In the genomic region with DNA sequence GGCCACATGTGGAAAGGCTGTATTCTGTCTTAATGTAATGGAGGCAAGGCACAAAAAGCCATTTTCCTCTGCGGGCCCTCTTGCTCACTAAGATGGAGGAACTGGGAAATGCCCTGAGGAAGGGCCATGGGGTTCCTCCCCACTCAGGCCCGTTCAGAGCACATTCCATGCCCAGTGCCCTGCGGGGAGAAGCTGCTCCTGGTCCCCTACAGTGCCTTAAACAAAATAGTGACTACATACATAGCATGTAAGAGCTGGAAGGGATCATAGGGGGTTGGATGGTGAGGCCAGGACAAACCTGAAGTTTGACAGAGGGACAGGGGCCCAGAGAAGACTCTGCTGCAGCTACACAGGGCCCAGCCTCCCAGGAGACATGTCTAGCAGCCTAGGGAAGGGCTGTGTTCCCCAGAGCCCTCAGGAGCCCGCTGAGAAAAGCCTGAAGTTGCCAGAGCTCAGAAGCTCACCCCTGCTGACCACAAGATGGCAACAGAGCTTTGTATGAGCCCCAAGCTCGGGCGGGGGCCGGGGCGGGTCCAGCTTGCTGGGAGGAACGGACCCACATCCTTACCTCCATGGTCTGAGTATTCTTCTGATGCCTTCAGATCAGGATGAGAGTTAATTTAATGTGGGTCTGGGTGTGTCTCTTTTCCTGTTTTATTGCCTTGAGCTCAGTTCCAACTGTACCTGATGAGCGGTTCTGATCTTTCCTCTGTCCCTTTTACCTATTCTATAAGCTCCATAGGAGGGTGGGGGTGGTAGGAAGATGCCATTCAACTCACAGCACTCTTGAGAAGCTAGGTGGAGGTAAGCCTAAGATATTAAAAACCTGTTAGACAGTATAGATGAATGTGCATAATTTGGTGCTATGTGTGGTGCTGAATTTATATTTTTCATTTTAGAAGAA, we compare ENCODE assay signal across 8 cellular contexts.
A peak's percentile ranks its signal among the peaks of the same experiment; 100 is the strongest.
DNase-seq lines count a peak whose midpoint lies in the region; ATAC-seq, FAIRE-seq and TF ChIP-seq lines count a peak whose summit lies in the region.

No MANE protein-coding gene starts in this region.

- no peak overlapping the region for H3K4me3 Mint-ChIP-seq in activated T-cell treated with anti-CD3 and anti-CD28 coated beads, Interleukin-2, amount 50 U/mL, for 72 hours

- FAIRE-seq in GM18507 (lab: Jason Lieb, UNC) (no peak), small intestine (lab: Jason Lieb, UNC) (no peak)

- no peaks in the 10 kb centered on the region for H3K36me3 Mint-ChIP-seq in activated T-cell treated with anti-CD3 and anti-CD28 coated beads, Interleukin-2, amount 50 U/mL, for 72 hours (ENCODE audit: insufficient read depth in 2 of 2)

- ATAC-seq in activated T-cell treated with anti-CD3 and anti-CD28 coated beads, Interleukin-2, amount 50 U/mL, for 72 hours (replicated peaks in 1 of 2), result peak; percentile 86 to 91
- ATAC-seq in GM21381 (IDR thresholded peaks at IDR 0.05; ENCODE audit: unreplicated experiment), result no peak

- H3K4me3 ChIP-seq in cardiac muscle cell (no peak overlapping the region), small intestine (ENCODE audit: low read depth in 1 of 2, low read length in 2 of 2) (no peak overlapping the region), coronary artery (no peak overlapping the region)

- WGBS in small intestine, 3 donors, result 19 to 28% (median 21%) methylated on average over 10 of the region's 10 CpGs

- peaks cover 21% of the 10 kb centered on the region for H3K27me3 Mint-ChIP-seq in activated T-cell treated with anti-CD3 and anti-CD28 coated beads, Interleukin-2, amount 50 U/mL, for 72 hours (ENCODE audit: low read depth)

- no peaks in the 10 kb centered on the region for H3K9me3 Mint-ChIP-seq in activated T-cell treated with anti-CD3 and anti-CD28 coated beads, Interleukin-2, amount 50 U/mL, for 72 hours

- no peak overlapping the region for H3K27ac ChIP-seq in cardiac muscle cell
- H3K27ac ChIP-seq in small intestine (ENCODE audit: low read depth in 1 of 2, low read length in 1 of 2), result no peak overlapping the region
- H3K27ac ChIP-seq in coronary artery, result no peak overlapping the region

- H3K9me3 ChIP-seq in cardiac muscle cell (ENCODE audit: low read depth) (no peaks in the 10 kb centered on the region), small intestine (ENCODE audit: control insufficient read depth, low read depth) (no peaks in the 10 kb centered on the region)

- DNase-seq in AML-193 (lab: John Stamatoyannopoulos, UW) (peak; percentile 28 to 32), GM18507 (ENCODE audit: extremely low spot score, insufficient read length, low read depth) (peak; percentile 25), NCI-H748 (lab: John Stamatoyannopoulos, UW; ENCODE audit: unreplicated experiment) (peak; percentile 63), cardiac muscle cell (ENCODE audit: low read depth in 1 of 2, low spot score in 1 of 2) (peak; percentile 69 to 86), small intestine (peak; percentile 14), coronary artery (ENCODE audit: low spot score) (no peak)
- peak; percentile 48 to 69 for DNase-seq in activated T-cell treated with anti-CD3 and anti-CD28 coated beads, Interleukin-2, amount 50 U/mL, for 72 hours

- no peak overlapping the region for H3K27ac Mint-ChIP-seq in activated T-cell treated with anti-CD3 and anti-CD28 coated beads, Interleukin-2, amount 50 U/mL, for 72 hours

- H3K27me3 ChIP-seq in cardiac muscle cell (no peaks in the 10 kb centered on the region), small intestine (ENCODE audit: control insufficient read depth in 2 of 2, insufficient read depth in 2 of 2, low read length in 2 of 2) (no peaks in the 10 kb centered on the region)

- H3K4me1 Mint-ChIP-seq in activated T-cell treated with anti-CD3 and anti-CD28 coated beads, Interleukin-2, amount 50 U/mL, for 72 hours (ENCODE audit: low read depth), result peaks cover 19% of the 10 kb centered on the region

- H3K36me3 ChIP-seq in cardiac muscle cell (no peaks in the 10 kb centered on the region), small intestine (ENCODE audit: control insufficient read depth in 2 of 2, insufficient read depth in 2 of 2, low read length in 2 of 2) (no peaks in the 10 kb centered on the region)

- H3K4me1 ChIP-seq in cardiac muscle cell (ENCODE audit: low read depth) (peaks cover 8% of the 10 kb centered on the region), small intestine (ENCODE audit: control insufficient read depth in 2 of 2, insufficient read depth in 1 of 2, low read depth in 1 of 2, low read length in 1 of 2) (no peaks in the 10 kb centered on the region)

- TF ChIP-seq CTCF in cardiac muscle cell (IDR thresholded peaks at IDR 0.05; ENCODE audit: low read depth, low read length) (peak; percentile 83), coronary artery (IDR thresholded peaks at IDR 0.05) (no peak)
